In genomic region chr12:62862259-62862881, GRCh38 we compare ENCODE assay signal across 16 cellular contexts.
A peak's percentile ranks its signal among the peaks of the same experiment; 100 is the strongest.
DNase-seq lines count a peak whose midpoint lies in the region; ATAC-seq and TF ChIP-seq lines count a peak whose summit lies in the region.
"Had no signal": no experiment of that assay in that cellular context is flagged by ENCODE, and none has a peak within 500 bp of the region (broad histone marks: within the 10 kb centered on the region; RNA-seq: fewer than 3 reads in every experiment).

No MANE protein-coding gene starts in this region.

- no peaks in the 10 kb centered on the region for H3K36me3 Mint-ChIP-seq in activated T-cell treated with anti-CD3 and anti-CD28 coated beads, Interleukin-2, amount 50 U/mL, for 24 hours (ENCODE audit: low read depth)
- H3K36me3 Mint-ChIP-seq: brain, memory B cell had no signal

- H3K36me3 ChIP-seq in brain microvascular endothelial cell (replicated peaks) (no peaks in the 10 kb centered on the region), body of pancreas (replicated peaks in 1 of 2; ENCODE audit: insufficient read depth in 1 of 2, low read depth in 2 of 2) (no peaks in the 10 kb centered on the region)
- H3K36me3 ChIP-seq: pancreas had no signal

- peaks cover 0 to 3% (median 0%) of the 10 kb centered on the region in 3 donors for H3K9me3 ChIP-seq in body of pancreas
- H3K9me3 ChIP-seq: pancreas had no signal

- H3K4me3 Mint-ChIP-seq in activated T-cell treated with anti-CD3 and anti-CD28 coated beads, Interleukin-2, amount 50 U/mL, for 24 hours: no peak overlapping the region
- H3K4me3 Mint-ChIP-seq: B cell, H9, memory B cell, T-helper 17 cell had no signal

- no peaks in the 10 kb centered on the region for H3K4me1 ChIP-seq in body of pancreas
- H3K4me1 ChIP-seq: pancreas had no signal

- H3K27me3 Mint-ChIP-seq in activated T-cell treated with anti-CD3 and anti-CD28 coated beads, Interleukin-2, amount 50 U/mL, for 24 hours: peaks cover 15% of the 10 kb centered on the region
- H3K27me3 Mint-ChIP-seq: B cell, brain had no signal

- no peaks in the 10 kb centered on the region for H3K27me3 ChIP-seq in brain microvascular endothelial cell (replicated peaks)
- no peaks in the 10 kb centered on the region for H3K27me3 ChIP-seq in body of pancreas
- H3K27me3 ChIP-seq: pancreas had no signal

- no peak for TF ChIP-seq POLR2A in body of pancreas (IDR thresholded peaks at IDR 0.05)

- in situ Hi-C loops in brain microvascular endothelial cell (cut with HindIII; ENCODE audit: low pct_ligation_motif_present, low sequenced_read_pairs): no loop called here

- H3K27ac ChIP-seq in brain microvascular endothelial cell (peak overlapping the region; percentile 34), body of pancreas (no peak overlapping the region)
- H3K27ac ChIP-seq: pancreas had no signal

- no peak overlapping the region for H3K27ac Mint-ChIP-seq in activated T-cell treated with anti-CD3 and anti-CD28 coated beads, Interleukin-2, amount 50 U/mL, for 24 hours
- H3K27ac Mint-ChIP-seq: B cell, H9, memory B cell, T-helper 17 cell had no signal

- no peak for TF ChIP-seq CTCF in brain microvascular endothelial cell (IDR thresholded peaks at IDR 0.05; ENCODE audit: low read depth, low read length, missing control alignments)
- no peak for TF ChIP-seq CTCF in body of pancreas (IDR thresholded peaks at IDR 0.05)

- WGBS in body of pancreas, 2 donors: 85 to 92% methylated on average over 2 of the region's 2 CpGs

- DNase-seq in AG08396 (ENCODE audit: low spot score) (peak; percentile 15), LoVo (ENCODE audit: low spot score) (peak; percentile 45), brain microvascular endothelial cell (no peak), kidney tubule cell (ENCODE audit: low spot score) (peak; percentile 37), hypothalamus (lab: John Stamatoyannopoulos, UW) (no peak), body of pancreas (no peak)
- no peak for DNase-seq in activated T-cell treated with anti-CD3 and anti-CD28 coated beads, Interleukin-2, amount 50 U/mL, for 24 hours
- DNase-seq: activated CD4-positive, alpha-beta T cell treated with anti-CD3 and anti-CD28 coated beads for 48 hours; H9; NCI-H1694; pancreas; T-helper 17 cell had no signal

- no peaks in the 10 kb centered on the region for H3K9me3 Mint-ChIP-seq in activated T-cell treated with anti-CD3 and anti-CD28 coated beads, Interleukin-2, amount 50 U/mL, for 24 hours
- H3K9me3 Mint-ChIP-seq: brain, H9, memory B cell had no signal

- peaks cover 1% of the 10 kb centered on the region for H3K4me1 Mint-ChIP-seq in activated T-cell treated with anti-CD3 and anti-CD28 coated beads, Interleukin-2, amount 50 U/mL, for 24 hours (ENCODE audit: low read depth)
- H3K4me1 Mint-ChIP-seq: B cell, T-helper 17 cell had no signal

- ATAC-seq in HG03045 (IDR thresholded peaks at IDR 0.05; ENCODE audit: unreplicated experiment) (no peak), body of pancreas (no peak)
- ATAC-seq: T-helper 17 cell had no signal

- intact Hi-C loops in body of pancreas (cut with DNase I): no loop called here

- no peak overlapping the region for H3K4me3 ChIP-seq in brain microvascular endothelial cell (ENCODE audit: low read depth, low read length)
- H3K4me3 ChIP-seq in body of pancreas: no peak overlapping the region
- H3K4me3 ChIP-seq: pancreas had no signal

Comparison
In these comparisons a context has a peak if more than half of its experiments do, and no peak if none do; other contexts are left out.
1. DNase-seq: peak in AG08396 (single experiment), LoVo (single experiment) and kidney tubule cell (single experiment); none in brain microvascular endothelial cell (single experiment), hypothalamus (0 of 51), activated T-cell treated with anti-CD3 and anti-CD28 coated beads, Interleukin-2, amount 50 U/mL, for 24 hours (single experiment) and body of pancreas (0 of 4).